In genomic region chr22:18079706-18080230, GRCh38 we compare ENCODE assay signal across 12 cellular contexts. TPM values are rescaled to one million over a fixed set of nuclear protein-coding genes. Genes with fewer than 3 reads are reported as not detected.
DNase-seq lines count a peak whose midpoint lies in the region; ATAC-seq and TF ChIP-seq lines count a peak whose summit lies in the region.
"Had no signal": no experiment of that assay in that cellular context is flagged by ENCODE, and none has a peak within 500 bp of the region (broad histone marks: within the 10 kb centered on the region; RNA-seq: fewer than 3 reads in every experiment).

No MANE protein-coding gene starts in this region.

- ATAC-seq in CD4-positive, alpha-beta T cell (ENCODE audit: poor library complexity) = no peak
- ATAC-seq in activated CD8-positive, alpha-beta T cell treated with anti-CD3 and anti-CD28 coated beads for 36 hours = no peak
- no peak for ATAC-seq in omental fat pad (ENCODE audit: low FRiP score)

- H3K4me1 Mint-ChIP-seq in CD4-positive, alpha-beta T cell (ENCODE audit: low read depth) = peaks cover 67% of the 10 kb centered on the region
- peaks cover 56% of the 10 kb centered on the region for H3K4me1 Mint-ChIP-seq in activated CD8-positive, alpha-beta T cell treated with anti-CD3 and anti-CD28 coated beads for 36 hours (ENCODE audit: low read depth)

- POLR2A ChIA-PET in CD4-positive, alpha-beta T cell (lab: Charles Lee) = no interaction called here
- POLR2A ChIA-PET in activated CD8-positive, alpha-beta T cell treated with anti-CD3 and anti-CD28 coated beads for 36 hours (lab: Charles Lee) = interaction anchor here (1.0 to 1.7 kb wide), 3 partner anchors 8 to 12 kb away, joined by 3 to 13 read pairs (median 5); no protein-coding TSS in a partner anchor
- POLR2A ChIA-PET in HEK293T (lab: Yijun Ruan, JAX) = interaction anchor here (0.5 to 1.0 kb wide), 2 partner anchors 12 to 280 kb away, joined by 3 read pairs; no protein-coding TSS in a partner anchor

- H3K27me3 ChIP-seq in CD4-positive, alpha-beta T cell (ENCODE audit: control insufficient read depth, insufficient read depth, low read length) = no peaks in the 10 kb centered on the region

- CTCF ChIA-PET in CD4-positive, alpha-beta T cell (lab: Charles Lee) = no interaction called here
- CTCF ChIA-PET in activated CD8-positive, alpha-beta T cell treated with anti-CD3 and anti-CD28 coated beads for 36 hours (lab: Charles Lee) = interaction anchor here (0.8 to 9.3 kb wide), 7 partner anchors 8 to 295 kb away, joined by 3 to 189 read pairs (median 4); no protein-coding TSS in a partner anchor
- CTCF ChIA-PET in HEK293T (lab: Yijun Ruan, JAX) = interaction anchor here (1.3 kb wide), 1 partner anchor 249 kb away, joined by 3 read pairs; no protein-coding TSS in a partner anchor

- peak overlapping the region; percentile 75 for H3K4me3 Mint-ChIP-seq in CD4-positive, alpha-beta T cell
- H3K4me3 Mint-ChIP-seq in activated CD8-positive, alpha-beta T cell treated with anti-CD3 and anti-CD28 coated beads for 36 hours = peak overlapping the region; percentile 99

- DNase-seq in CD4-positive, alpha-beta T cell = no peak
- no peak for DNase-seq in GM12864 (ENCODE audit: low read depth)
- no peak for DNase-seq in activated CD8-positive, alpha-beta T cell treated with anti-CD3 and anti-CD28 coated beads for 36 hours
- peak; percentile 24 for DNase-seq in mesenteric fat pad (ENCODE audit: low spot score)
- no peak for DNase-seq in HEK293T (ENCODE audit: extremely low spot score)
- DNase-seq in NCI-H1417 (lab: John Stamatoyannopoulos, UW) = no peak
- DNase-seq in omental fat pad (ENCODE audit: low spot score) = no peak
- no peak for DNase-seq in NCI-H748 (lab: John Stamatoyannopoulos, UW; ENCODE audit: unreplicated experiment)
- DNase-seq: amygdala, Kasumi-1, kidney had no signal

- H3K27ac Mint-ChIP-seq in CD4-positive, alpha-beta T cell = peak overlapping the region; percentile 94
- peak overlapping the region; percentile 10 for H3K27ac Mint-ChIP-seq in activated CD8-positive, alpha-beta T cell treated with anti-CD3 and anti-CD28 coated beads for 36 hours

- H3K36me3 Mint-ChIP-seq in CD4-positive, alpha-beta T cell (ENCODE audit: low read depth) = peaks cover 62% of the 10 kb centered on the region
- peaks cover 53% of the 10 kb centered on the region for H3K36me3 Mint-ChIP-seq in activated CD8-positive, alpha-beta T cell treated with anti-CD3 and anti-CD28 coated beads for 36 hours (ENCODE audit: low read depth)

- no peak for TF ChIP-seq CTCF in CD4-positive, alpha-beta T cell (IDR thresholded peaks at IDR 0.05)
- TF ChIP-seq CTCF in GM12864 (IDR thresholded peaks at IDR 0.05; ENCODE audit: low read depth, low read length, missing control alignments) (no peak), omental fat pad (IDR thresholded peaks at IDR 0.05) (no peak)
- TF ChIP-seq CTCF in activated CD8-positive, alpha-beta T cell treated with anti-CD3 and anti-CD28 coated beads for 36 hours (IDR thresholded peaks at IDR 0.05) = no peak

- no peaks in the 10 kb centered on the region for H3K9me3 ChIP-seq in CD4-positive, alpha-beta T cell (ENCODE audit: control insufficient read depth, low read length)
- H3K9me3 ChIP-seq: thoracic aorta had no signal

- intact Hi-C loops in CD4-positive, alpha-beta T cell (cut with DNase I, micrococcal nuclease) = loop anchor here (2.0 to 5.0 kb wide), 6 partner anchors 71 to 1002 kb away; partner anchors contain the start of genes BCL2L13 (in 1 of the 2), IL17RA (in 1 of the 2) and USP18 (in 1 of the 2)
- intact Hi-C loops in activated CD8-positive, alpha-beta T cell treated with anti-CD3 and anti-CD28 coated beads for 36 hours (cut with micrococcal nuclease) = loop anchor here (5.0 kb wide), 1 partner anchor 247 kb away; no protein-coding TSS in a partner anchor

- no peak overlapping the region for H3K27ac ChIP-seq in CD4-positive, alpha-beta T cell (ENCODE audit: low read depth, low read length)
- H3K27ac ChIP-seq: thoracic aorta had no signal

- no peaks in the 10 kb centered on the region for H3K9me3 Mint-ChIP-seq in CD4-positive, alpha-beta T cell
- no peaks in the 10 kb centered on the region for H3K9me3 Mint-ChIP-seq in activated CD8-positive, alpha-beta T cell treated with anti-CD3 and anti-CD28 coated beads for 36 hours

- peak overlapping the region; percentile 95; the same call in 1 of the 2 replicates for H3K4me3 ChIP-seq in GM12864 (ENCODE audit: low read depth, low read length)

- H3K27me3 Mint-ChIP-seq in CD4-positive, alpha-beta T cell = no peaks in the 10 kb centered on the region
- no peaks in the 10 kb centered on the region for H3K27me3 Mint-ChIP-seq in activated CD8-positive, alpha-beta T cell treated with anti-CD3 and anti-CD28 coated beads for 36 hours

TF ChIP-seq in HEK293T, 16 proteins besides CTCF, POLR2A, EP300 and RAD21:
- no peak for TF ChIP-seq NFRKB (IDR thresholded peaks at IDR 0.05)
- TF ChIP-seq FOXA1 (IDR thresholded peaks at IDR 0.05) = no peak
- TF ChIP-seq ELF4 (IDR thresholded peaks at IDR 0.05) = no peak
- TF ChIP-seq HDGF (IDR thresholded peaks at IDR 0.05; ENCODE audit: borderline replicate concordance) = no peak
- no peak for TF ChIP-seq PKNOX1 (IDR thresholded peaks at IDR 0.05)
- no peak for TF ChIP-seq L3MBTL2 (conservative IDR thresholded peaks at IDR 0.05)
- no peak for TF ChIP-seq TARDBP (IDR thresholded peaks at IDR 0.05)

RNA-seq across cellular contexts. Expression of gene PEX26, which starts 2.0 kb away (rescaled TPM):
- 10 to 100 TPM; 19.6 to 20.8 TPM for total RNA-seq in CD4-positive, alpha-beta T cell
- total RNA-seq in activated CD8-positive, alpha-beta T cell treated with anti-CD3 and anti-CD28 coated beads for 36 hours = 10 to 100 TPM; 57.8 to 59.7 TPM
- total RNA-seq in mesenteric fat pad (35.9 TPM), omental fat pad (10 to 100 TPM; 19.5 to 32.0 (median 24.1) TPM)

RNA-seq across cellular contexts. Expression of gene TUBA8, which starts 30.8 kb away (rescaled TPM):
- total RNA-seq in CD4-positive, alpha-beta T cell = 1 to 10 TPM in 1 of 2 experiments, under 1 TPM in 1; 0.47 to 1.1 TPM
- under 1 TPM; 0.56 to 0.85 TPM for total RNA-seq in activated CD8-positive, alpha-beta T cell treated with anti-CD3 and anti-CD28 coated beads for 36 hours
- 5.1 TPM for total RNA-seq in mesenteric fat pad
- 10 to 100 TPM in 1 of 4 donors, 1 to 10 TPM in 3; 3.2 to 12.1 (median 4.4) TPM for total RNA-seq in omental fat pad

RNA-seq across cellular contexts. Expression of gene MICAL3, which starts 55.4 kb away (rescaled TPM):
- total RNA-seq in CD4-positive, alpha-beta T cell = 1 to 10 TPM; 9.4 to 9.9 TPM
- total RNA-seq in activated CD8-positive, alpha-beta T cell treated with anti-CD3 and anti-CD28 coated beads for 36 hours = 10 to 100 TPM; 31.6 to 32.4 TPM
- total RNA-seq in mesenteric fat pad (65.2 TPM), omental fat pad (10 to 100 TPM; 23.9 to 49.2 (median 34.5) TPM)
